In genomic region chr3:168859143-168859542, GRCh38 we compare ENCODE assay signal across 1 cellular context.
TF ChIP-seq lines count a peak whose summit lies in the region.

No MANE protein-coding gene starts in this region.

TF ChIP-seq in HepG2, 621 proteins besides CTCF, POLR2A, EP300 and RAD21 (continued from another document and continues in another):
- no peak for TF ChIP-seq ARID4A (CRISPR knock-in tag; IDR thresholded peaks at IDR 0.05; ENCODE audit: borderline replicate concordance)
- no peak for TF ChIP-seq GRHL1 (CRISPR knock-in tag; conservative IDR thresholded peaks at IDR 0.05)
- TF ChIP-seq ZNF780A (CRISPR knock-in tag; IDR thresholded peaks at IDR 0.05): no peak
- no peak; the same call in 1 of the 2 replicates for TF ChIP-seq KMT2B (CRISPR knock-in tag; IDR thresholded peaks at IDR 0.05)
- no peak for TF ChIP-seq RAD51 (IDR thresholded peaks at IDR 0.05; ENCODE audit: borderline replicate concordance)
- no peak for TF ChIP-seq SMC3 (IDR thresholded peaks at IDR 0.05; ENCODE audit: low read length)
- no peak for TF ChIP-seq ZNF746 (CRISPR knock-in tag; IDR thresholded peaks at IDR 0.05)
- no peak for TF ChIP-seq ZNF232 (CRISPR knock-in tag; IDR thresholded peaks at IDR 0.05; ENCODE audit: borderline replicate concordance)
- no peak for TF ChIP-seq ZFY (CRISPR knock-in tag; IDR thresholded peaks at IDR 0.05)
- no peak for TF ChIP-seq KLF13 (CRISPR knock-in tag; IDR thresholded peaks at IDR 0.05)
- no peak for TF ChIP-seq PRDM4 (CRISPR knock-in tag; IDR thresholded peaks at IDR 0.05; ENCODE audit: borderline replicate concordance)
- 0 out of 2 replicates have a peak, but pooled peaks have one; percentile 28 for TF ChIP-seq ZMAT3 (CRISPR knock-in tag; conservative IDR thresholded peaks at IDR 0.05)
- no peak for TF ChIP-seq HMGXB4 (CRISPR knock-in tag; IDR thresholded peaks at IDR 0.05; ENCODE audit: borderline replicate concordance in 1 of 2, low read depth in 1 of 2)
- no peak for TF ChIP-seq ZNF790 (CRISPR knock-in tag; IDR thresholded peaks at IDR 0.05; ENCODE audit: borderline replicate concordance)
- TF ChIP-seq ZNF343 (CRISPR knock-in tag; IDR thresholded peaks at IDR 0.05): no peak
- no peak for TF ChIP-seq TEAD2 (CRISPR knock-in tag; IDR thresholded peaks at IDR 0.05)
- TF ChIP-seq MEIS2 (CRISPR knock-in tag; IDR thresholded peaks at IDR 0.05): no peak
- no peak for TF ChIP-seq ZFP37 (CRISPR knock-in tag; IDR thresholded peaks at IDR 0.05; ENCODE audit: borderline replicate concordance)
- TF ChIP-seq MTF1 (CRISPR knock-in tag; IDR thresholded peaks at IDR 0.05): no peak
- no peak for TF ChIP-seq DNMT1 (CRISPR knock-in tag; IDR thresholded peaks at IDR 0.05)
- no peak for TF ChIP-seq SMAD9 (CRISPR knock-in tag; IDR thresholded peaks at IDR 0.05)
- no peak for TF ChIP-seq SALL2 (CRISPR knock-in tag; IDR thresholded peaks at IDR 0.05)
- no peak for TF ChIP-seq ZNF724P (CRISPR knock-in tag; IDR thresholded peaks at IDR 0.05; ENCODE audit: borderline replicate concordance)
- no peak for TF ChIP-seq CCDC6 (CRISPR knock-in tag; IDR thresholded peaks at IDR 0.05)
- peak; percentile 35 for TF ChIP-seq TFE3 (CRISPR knock-in tag; IDR thresholded peaks at IDR 0.05)
- TF ChIP-seq SRY (CRISPR knock-in tag; IDR thresholded peaks at IDR 0.05): no peak
- no peak for TF ChIP-seq ZSCAN31 (CRISPR knock-in tag; IDR thresholded peaks at IDR 0.05; ENCODE audit: low read depth)
- TF ChIP-seq TRIM24 (CRISPR knock-in tag; IDR thresholded peaks at IDR 0.05): no peak
- no peak for TF ChIP-seq REXO4 (CRISPR knock-in tag; IDR thresholded peaks at IDR 0.05; ENCODE audit: borderline replicate concordance)
- no peak for TF ChIP-seq ZNF446 (CRISPR knock-in tag; IDR thresholded peaks at IDR 0.05)
- no peak for TF ChIP-seq GPBP1L1 (CRISPR knock-in tag; IDR thresholded peaks at IDR 0.05)
- peak; percentile 39; the same call in 1 of the 2 replicates for TF ChIP-seq HNF4A (CRISPR knock-in tag; IDR thresholded peaks at IDR 0.05)
- TF ChIP-seq ZFP82 (CRISPR knock-in tag; IDR thresholded peaks at IDR 0.05; ENCODE audit: borderline replicate concordance): no peak
- no peak for TF ChIP-seq SP5 (CRISPR knock-in tag; IDR thresholded peaks at IDR 0.05; ENCODE audit: borderline replicate concordance, low read depth)
- TF ChIP-seq ZNF24 (IDR thresholded peaks at IDR 0.05): no peak
- no peak for TF ChIP-seq ZC3H13 (CRISPR knock-in tag; IDR thresholded peaks at IDR 0.05)
- TF ChIP-seq ZNF574 (CRISPR knock-in tag; IDR thresholded peaks at IDR 0.05): no peak
- TF ChIP-seq PATZ1 (CRISPR knock-in tag; IDR thresholded peaks at IDR 0.05): peak; percentile 7; the same call in 1 of the 2 replicates
- TF ChIP-seq RFX5 (IDR thresholded peaks at IDR 0.05; ENCODE audit: low read depth, low read length): no peak
- TF ChIP-seq ATF5 (CRISPR knock-in tag; IDR thresholded peaks at IDR 0.05; ENCODE audit: low read depth): no peak
- TF ChIP-seq PBX2 (CRISPR knock-in tag; IDR thresholded peaks at IDR 0.05): no peak
- TF ChIP-seq NR2F2 (IDR thresholded peaks at IDR 0.05; ENCODE audit: borderline replicate concordance, low read depth): peak; percentile 51
- 0 out of 2 replicates have a peak, but pooled peaks have one; percentile 69 for TF ChIP-seq NFKBIZ (CRISPR knock-in tag; IDR thresholded peaks at IDR 0.05)
- TF ChIP-seq SNAPC5 (CRISPR knock-in tag; IDR thresholded peaks at IDR 0.05; ENCODE audit: borderline replicate concordance): no peak
- TF ChIP-seq ZC3H4 (CRISPR knock-in tag; IDR thresholded peaks at IDR 0.05; ENCODE audit: borderline replicate concordance): no peak
